ENCODE assay signal across 22 cellular contexts in the genomic region with DNA sequence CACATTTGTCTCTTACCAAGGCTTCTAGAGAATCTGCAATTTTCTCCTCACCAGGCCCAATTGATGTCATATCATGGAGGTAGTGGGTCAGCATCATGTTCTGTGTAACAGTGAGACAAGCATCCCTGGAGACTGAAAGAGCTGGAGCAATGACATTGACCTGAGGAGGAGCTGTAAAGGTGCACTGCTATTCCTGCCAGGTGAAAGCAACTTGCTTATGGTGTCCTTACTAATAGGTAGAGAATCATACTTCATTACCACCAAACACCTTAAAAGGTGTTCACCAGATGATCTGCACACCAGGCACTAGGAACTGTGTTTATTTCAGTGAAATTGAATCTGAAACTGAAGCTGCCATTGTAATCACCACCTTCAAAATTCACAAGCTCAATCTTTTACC.
A peak's percentile ranks its signal among the peaks of the same experiment; 100 is the strongest.
DNase-seq lines count a peak whose midpoint lies in the region; ATAC-seq, FAIRE-seq and TF ChIP-seq lines count a peak whose summit lies in the region.
"Had no signal": no experiment of that assay in that cellular context is flagged by ENCODE, and none has a peak within 500 bp of the region (broad histone marks: within the 10 kb centered on the region; RNA-seq: fewer than 3 reads in every experiment).

No MANE protein-coding gene starts in this region.

- no peaks in the 10 kb centered on the region for H3K9me2 ChIP-seq in MM.1S (replicated peaks; ENCODE audit: insufficient read depth, low read length)

- H3K27ac Mint-ChIP-seq in HFFc6 (no peak overlapping the region), endothelial cell (ENCODE audit: unreplicated experiment) (no peak overlapping the region)
- H3K27ac Mint-ChIP-seq: CD4-positive, alpha-beta T cell; IgD-negative memory B cell had no signal

- no peak for FAIRE-seq in HepG2 (lab: Jason Lieb, UNC)
- FAIRE-seq: GM12878, H1 had no signal

- H3K36me3 Mint-ChIP-seq in HFFc6 (ENCODE audit: low read depth) = 0 out of 2 replicates have a peak, but pooled peaks cover 3% of the 10 kb centered on the region
- H3K36me3 Mint-ChIP-seq in endothelial cell (ENCODE audit: low read depth, unreplicated experiment) = no peaks in the 10 kb centered on the region

- TF ChIP-seq CTCF in HepG2 (CRISPR knock-in tag; IDR thresholded peaks at IDR 0.05) (no peak), right lobe of liver (IDR thresholded peaks at IDR 0.05) (no peak), MM.1S (IDR thresholded peaks at IDR 0.05; ENCODE audit: low read length) (no peak), HFFc6 (IDR thresholded peaks at IDR 0.05) (no peak), endothelial cell (IDR thresholded peaks at IDR 0.05; ENCODE audit: unreplicated experiment) (no peak)

- H3K4me1 ChIP-seq in HepG2 (ENCODE audit: insufficient read depth, low read length) = peaks cover 43% of the 10 kb centered on the region
- H3K4me1 ChIP-seq in right lobe of liver = no peaks in the 10 kb centered on the region
- H3K4me1 ChIP-seq in MM.1S (ENCODE audit: low read length) = peaks cover 34% of the 10 kb centered on the region
- H3K4me1 ChIP-seq: BE2C had no signal

- intact Hi-C loops in HepG2 (cut with micrococcal nuclease; ENCODE audit: unreplicated experiment) (no loop called here), right lobe of liver (cut with DNase I) (no loop called here)

- H3K9ac ChIP-seq in HepG2 (ENCODE audit: insufficient read depth, low read depth, low read length) (no peak overlapping the region), MM.1S (ENCODE audit: low read length) (no peak overlapping the region)

- no peaks in the 10 kb centered on the region for H3K27me3 ChIP-seq in HepG2 (ENCODE audit: control insufficient read depth in 1 of 2, insufficient read depth in 2 of 2, low read length in 2 of 2)
- H3K27me3 ChIP-seq in right lobe of liver = no peaks in the 10 kb centered on the region
- H3K27me3 ChIP-seq in MM.1S (replicated peaks; ENCODE audit: insufficient read depth, low read length) = peaks cover 36% of the 10 kb centered on the region; the same call in 1 of the 2 replicates
- H3K27me3 ChIP-seq: BE2C had no signal

- H3K4me1 Mint-ChIP-seq in HFFc6 (ENCODE audit: low read depth) (peaks cover 25% of the 10 kb centered on the region), endothelial cell (ENCODE audit: unreplicated experiment) (peaks cover 2% of the 10 kb centered on the region)
- H3K4me1 Mint-ChIP-seq: H9, IgD-negative memory B cell had no signal

- POLR2A ChIA-PET in HepG2 (lab: Yijun Ruan, JAX) = no interaction called here

- H3K4me2 ChIP-seq in HepG2 (ENCODE audit: low read depth, low read length) (no peak overlapping the region), MM.1S (ENCODE audit: low read depth, low read length) (peak overlapping the region; percentile 17; the same call in 1 of the 2 replicates)

- H3K9me3 ChIP-seq in HepG2 (ENCODE audit: low read length) (no peaks in the 10 kb centered on the region), right lobe of liver (no peaks in the 10 kb centered on the region), MM.1S (replicated peaks; ENCODE audit: insufficient read depth, low read length) (no peaks in the 10 kb centered on the region)
- H3K9me3 ChIP-seq: BE2C had no signal

- peaks cover 25% of the 10 kb centered on the region for H3F3A ChIP-seq in MM.1S (ENCODE audit: insufficient read depth, low read length)

- H3K4me3 Mint-ChIP-seq in HFFc6 = no peak overlapping the region
- H3K4me3 Mint-ChIP-seq in endothelial cell (ENCODE audit: unreplicated experiment) = no peak overlapping the region
- H3K4me3 Mint-ChIP-seq: CD4-positive, alpha-beta T cell; H9; IgD-negative memory B cell had no signal

- H3K79me2 ChIP-seq in HepG2 (ENCODE audit: insufficient read depth, low read length) (no peaks in the 10 kb centered on the region), MM.1S (ENCODE audit: low read length) (peaks cover 17% of the 10 kb centered on the region)

- peaks cover 37% of the 10 kb centered on the region for H3K27me3 Mint-ChIP-seq in HFFc6 (ENCODE audit: insufficient read depth)
- H3K27me3 Mint-ChIP-seq in endothelial cell (ENCODE audit: unreplicated experiment) = peaks cover 7% of the 10 kb centered on the region
- H3K27me3 Mint-ChIP-seq: CD4-positive, alpha-beta T cell had no signal

- ATAC-seq in HepG2 (no peak), right lobe of liver (no peak)
- ATAC-seq: GM12878 had no signal

- no TSS peak for BruUV-seq in HepG2 (replicated peaks; lab: Mats Ljungman, UMichigan)

- H2AFZ ChIP-seq in HepG2 (ENCODE audit: low read length) (no peak overlapping the region), MM.1S (ENCODE audit: low read length) (no peak overlapping the region)

- no peak for TF ChIP-seq EP300 in HepG2 (IDR thresholded peaks at IDR 0.05; ENCODE audit: low read depth in 2 of 2, low read length in 2 of 2)
- TF ChIP-seq EP300 in HepG2 (CRISPR knock-in tag; IDR thresholded peaks at IDR 0.05; ENCODE audit: borderline replicate concordance) = no peak

- H4K20me1 ChIP-seq in HepG2 (ENCODE audit: insufficient read depth, low read length) (no peaks in the 10 kb centered on the region), MM.1S (ENCODE audit: insufficient read depth, low read length) (no peaks in the 10 kb centered on the region)

- DNase-seq in HepG2 (ENCODE audit: low spot score) = no peak
- DNase-seq in right lobe of liver = no peak
- DNase-seq in MM.1S = peak; percentile 62
- DNase-seq in RPMI8226 = peak; percentile 35
- no peak for DNase-seq in SIG-M5 (lab: John Stamatoyannopoulos, UW)
- no peak for DNase-seq in HFFc6
- DNase-seq in stimulated activated CD4-positive, alpha-beta T cell treated with anti-CD3 and anti-CD28 coated beads, Interleukin-2, amount 100 ng/mL, for 48 hours = no peak
- DNase-seq in endothelial cell (ENCODE audit: low spot score) = no peak
- DNase-seq: 8988T; BE2C; CD4-positive, alpha-beta T cell; DMS 273 treated with DMSO at 0.1 percent for 48 hours; DMS53; DND-41; EL; H9; KBM-7 had no signal

- H3K9me3 Mint-ChIP-seq in HFFc6 (no peaks in the 10 kb centered on the region; the same call in 1 of the 2 replicates), endothelial cell (ENCODE audit: unreplicated experiment) (no peaks in the 10 kb centered on the region)
- H3K9me3 Mint-ChIP-seq: H9 had no signal

- TF ChIP-seq POLR2A in HepG2 (IDR thresholded peaks at IDR 0.05; ENCODE audit: insufficient read depth in 1 of 2, low read depth in 2 of 2, low read length in 2 of 2) = no peak
- TF ChIP-seq POLR2A in right lobe of liver (IDR thresholded peaks at IDR 0.05) = no peak

- H3K27ac ChIP-seq in HepG2 (ENCODE audit: extremely low read length, insufficient read depth, low read length) = peak overlapping the region; percentile 52
- no peak overlapping the region for H3K27ac ChIP-seq in right lobe of liver
- peak overlapping the region; percentile 86 for H3K27ac ChIP-seq in MM.1S (ENCODE audit: low read length)
- H3K27ac ChIP-seq: C4-2B, HL-60 had no signal

- CTCF ChIA-PET in HepG2 (lab: Yijun Ruan, JAX; ENCODE audit: low intra/inter-chr PET ratio, low total read pairs) = no interaction called here

- H3K36me3 ChIP-seq in HepG2 (replicated peaks in 1 of 2; ENCODE audit: control insufficient read depth in 1 of 2, insufficient read depth in 2 of 2, low read length in 2 of 2) (no peaks in the 10 kb centered on the region), right lobe of liver (no peaks in the 10 kb centered on the region), MM.1S (replicated peaks; ENCODE audit: insufficient read depth, low read length) (no peaks in the 10 kb centered on the region)

- TF ChIP-seq RAD21 in HepG2 (CRISPR knock-in tag; IDR thresholded peaks at IDR 0.05) = no peak

- H3K4me3 ChIP-seq in HepG2 (replicated peaks in 1 of 3; ENCODE audit: insufficient read depth in 1 of 3, low read depth in 2 of 3, low read length in 3 of 3) (no peak overlapping the region), right lobe of liver (no peak overlapping the region), MM.1S (ENCODE audit: low read length) (no peak overlapping the region)
- H3K4me3 ChIP-seq: GM12878 had no signal

- in situ Hi-C loops in HepG2 (cut with HindIII; ENCODE audit: extremely low pct_ligation_motif_present, low pct_unique_long_range_greater_than_20kb) = no loop called here

TF ChIP-seq in HepG2, 621 proteins besides CTCF, POLR2A, EP300 and RAD21 (continues in another document):
- TF ChIP-seq MTF2 (CRISPR knock-in tag; IDR thresholded peaks at IDR 0.05; ENCODE audit: borderline replicate concordance) = no peak
- no peak for TF ChIP-seq ZBTB7A (CRISPR knock-in tag; IDR thresholded peaks at IDR 0.05)
- no peak for TF ChIP-seq MYNN (CRISPR knock-in tag; IDR thresholded peaks at IDR 0.05; ENCODE audit: low read depth)
- no peak for TF ChIP-seq RFXAP (CRISPR knock-in tag; IDR thresholded peaks at IDR 0.05; ENCODE audit: borderline replicate concordance)
- TF ChIP-seq BRCA1 (CRISPR knock-in tag; IDR thresholded peaks at IDR 0.05) = no peak
- TF ChIP-seq, protein P1, sequence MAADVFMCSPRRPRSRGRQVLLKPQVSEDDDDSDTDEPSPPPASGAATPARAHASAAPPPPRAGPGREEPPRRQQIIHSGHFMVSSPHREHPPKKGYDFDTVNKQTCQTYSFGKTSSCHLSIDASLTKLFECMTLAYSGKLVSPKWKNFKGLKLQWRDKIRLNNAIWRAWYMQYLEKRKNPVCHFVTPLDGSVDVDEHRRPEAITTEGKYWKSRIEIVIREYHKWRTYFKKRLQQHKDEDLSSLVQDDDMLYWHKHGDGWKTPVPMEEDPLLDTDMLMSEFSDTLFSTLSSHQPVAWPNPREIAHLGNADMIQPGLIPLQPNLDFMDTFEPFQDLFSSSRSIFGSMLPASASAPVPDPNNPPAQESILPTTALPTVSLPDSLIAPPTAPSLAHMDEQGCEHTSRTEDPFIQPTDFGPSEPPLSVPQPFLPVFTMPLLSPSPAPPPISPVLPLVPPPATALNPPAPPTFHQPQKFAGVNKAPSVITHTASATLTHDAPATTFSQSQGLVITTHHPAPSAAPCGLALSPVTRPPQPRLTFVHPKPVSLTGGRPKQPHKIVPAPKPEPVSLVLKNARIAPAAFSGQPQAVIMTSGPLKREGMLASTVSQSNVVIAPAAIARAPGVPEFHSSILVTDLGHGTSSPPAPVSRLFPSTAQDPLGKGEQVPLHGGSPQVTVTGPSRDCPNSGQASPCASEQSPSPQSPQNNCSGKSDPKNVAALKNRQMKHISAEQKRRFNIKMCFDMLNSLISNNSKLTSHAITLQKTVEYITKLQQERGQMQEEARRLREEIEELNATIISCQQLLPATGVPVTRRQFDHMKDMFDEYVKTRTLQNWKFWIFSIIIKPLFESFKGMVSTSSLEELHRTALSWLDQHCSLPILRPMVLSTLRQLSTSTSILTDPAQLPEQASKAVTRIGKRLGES (CRISPR knock-in tag; IDR thresholded peaks at IDR 0.05; ENCODE audit: borderline replicate concordance) = no peak
- TF ChIP-seq CEBPB (IDR thresholded peaks at IDR 0.05; ENCODE audit: borderline replicate concordance, low read depth, low read length) = no peak
- no peak for TF ChIP-seq MXI1 (IDR thresholded peaks at IDR 0.05; ENCODE audit: borderline replicate concordance, low read depth, low read length)

Comparison
In these comparisons a context has a peak if more than half of its experiments do, and no peak if none do; other contexts are left out.
1. H3K27ac ChIP-seq: peak in HepG2 (single experiment) and MM.1S (single experiment); none in right lobe of liver (0 of 3).
2. DNase-seq: peak in MM.1S (single experiment) and RPMI8226 (single experiment); none in HepG2 (single experiment), right lobe of liver (0 of 3), SIG-M5 (single experiment), HFFc6 (single experiment), stimulated activated CD4-positive, alpha-beta T cell treated with anti-CD3 and anti-CD28 coated beads, Interleukin-2, amount 100 ng/mL, for 48 hours (0 of 2) and endothelial cell (single experiment).